10 cellular contexts compared by ENCODE assay signal in genomic region chr2:232698552-232699091, GRCh38. TPM values are rescaled to one million over a fixed set of nuclear protein-coding genes. Genes with fewer than 3 reads are reported as not detected.
A peak's percentile ranks its signal among the peaks of the same experiment; 100 is the strongest.
DNase-seq lines count a peak whose midpoint lies in the region; ATAC-seq and TF ChIP-seq lines count a peak whose summit lies in the region.
"Had no signal": no experiment of that assay in that cellular context is flagged by ENCODE, and none has a peak within 500 bp of the region (broad histone marks: within the 10 kb centered on the region; RNA-seq: fewer than 3 reads in every experiment).

No MANE protein-coding gene starts in this region.

- H3K36me3 ChIP-seq in ACC112 (ENCODE audit: insufficient read depth, low read length), result peaks cover 2% of the 10 kb centered on the region; the same call in 1 of the 2 replicates
- peaks cover 3% of the 10 kb centered on the region for H3K36me3 ChIP-seq in brain microvascular endothelial cell (replicated peaks)
- H3K36me3 ChIP-seq in effector memory CD4-positive, alpha-beta T cell (ENCODE audit: control insufficient read depth, insufficient read depth, low read length), result no peaks in the 10 kb centered on the region

- ATAC-seq in HG03439 (IDR thresholded peaks at IDR 0.05; ENCODE audit: unreplicated experiment) (no peak), esophagus mucosa (no peak)
- ATAC-seq: mucosa of descending colon had no signal

- DNase-seq in HL-60 (ENCODE audit: low read depth in 1 of 2, low spot score in 1 of 2) (no peak), brain microvascular endothelial cell (no peak), mesothelial cell of epicardium (ENCODE audit: low spot score in 2 of 2, unreplicated experiment in 2 of 2) (no peak), NOMO-1 treated with DMSO at 0.1 percent for 48 hours (lab: John Stamatoyannopoulos, UW; ENCODE audit: unreplicated experiment) (no peak)
- no peak for DNase-seq in effector memory CD4-positive, alpha-beta T cell
- DNase-seq: activated CD4-positive, alpha-beta T cell treated with anti-CD3 and anti-CD28 coated beads for 1 hour; mucosa of descending colon had no signal

- in situ Hi-C loops in brain microvascular endothelial cell (cut with HindIII; ENCODE audit: low pct_ligation_motif_present, low sequenced_read_pairs), result no loop called here

- TF ChIP-seq CTCF in HL-60 (IDR thresholded peaks at IDR 0.05; ENCODE audit: insufficient read depth, low read length) (no peak), brain microvascular endothelial cell (IDR thresholded peaks at IDR 0.05; ENCODE audit: low read depth, low read length, missing control alignments) (no peak), mesothelial cell of epicardium (IDR thresholded peaks at IDR 0.05; ENCODE audit: unreplicated experiment) (no peak)

- peaks cover 7% of the 10 kb centered on the region for H3K36me3 Mint-ChIP-seq in mesothelial cell of epicardium

- H3K4me1 ChIP-seq in ACC112 (ENCODE audit: control insufficient read depth, insufficient read depth, low read length, unreplicated experiment), result peaks cover 26% of the 10 kb centered on the region
- peaks cover 14% of the 10 kb centered on the region for H3K4me1 ChIP-seq in effector memory CD4-positive, alpha-beta T cell (ENCODE audit: control insufficient read depth, insufficient read depth, low read length, poor library complexity, severe bottlenecking)

- peak overlapping the region; percentile 96 for H3K4me3 Mint-ChIP-seq in mesothelial cell of epicardium

- no peaks in the 10 kb centered on the region for H3K27me3 ChIP-seq in ACC112 (ENCODE audit: insufficient read depth, low read length)
- H3K27me3 ChIP-seq in HL-60 (ENCODE audit: insufficient read depth, poor library complexity, severe bottlenecking), result no peaks in the 10 kb centered on the region
- no peaks in the 10 kb centered on the region for H3K27me3 ChIP-seq in brain microvascular endothelial cell (replicated peaks)
- no peaks in the 10 kb centered on the region for H3K27me3 ChIP-seq in effector memory CD4-positive, alpha-beta T cell (replicated peaks; ENCODE audit: control insufficient read depth, insufficient read depth, low read length, poor library complexity, severe bottlenecking)

- no peak overlapping the region for H2AFZ ChIP-seq in ACC112 (ENCODE audit: low read length, unreplicated experiment)

- peaks cover 33% of the 10 kb centered on the region for H3K4me1 Mint-ChIP-seq in mesothelial cell of epicardium

- no peaks in the 10 kb centered on the region for H3K27me3 Mint-ChIP-seq in mesothelial cell of epicardium (ENCODE audit: low read depth)

- peak overlapping the region; percentile 98 for H3K27ac Mint-ChIP-seq in mesothelial cell of epicardium

- H3K9me3 Mint-ChIP-seq in mesothelial cell of epicardium, result peaks cover 7% of the 10 kb centered on the region

- H3K79me2 ChIP-seq in ACC112 (ENCODE audit: control insufficient read depth, insufficient read depth, low read length, unreplicated experiment), result peaks cover 60% of the 10 kb centered on the region

- H3K4me3 ChIP-seq in ACC112 (ENCODE audit: low read depth, low read length) (peak overlapping the region; percentile 83), HL-60 (replicated peaks; ENCODE audit: insufficient read depth, low read length) (peak overlapping the region; percentile 89), brain microvascular endothelial cell (ENCODE audit: low read depth, low read length) (peak overlapping the region; percentile 98)
- no peak overlapping the region for H3K4me3 ChIP-seq in effector memory CD4-positive, alpha-beta T cell (ENCODE audit: insufficient read depth, low read depth, low read length, poor library complexity, severe bottlenecking)

- H3K27ac ChIP-seq in ACC112 (ENCODE audit: low read depth, low read length) (no peak overlapping the region; the same call in 1 of the 2 replicates), HL-60 (replicated peaks) (peak overlapping the region; percentile 76; the same call in 1 of the 2 replicates), brain microvascular endothelial cell (no peak overlapping the region)
- no peak overlapping the region for H3K27ac ChIP-seq in effector memory CD4-positive, alpha-beta T cell (ENCODE audit: insufficient read depth, low read length, poor library complexity, severe bottlenecking)

- no peaks in the 10 kb centered on the region for H3K9me3 ChIP-seq in effector memory CD4-positive, alpha-beta T cell (ENCODE audit: control insufficient read depth, low read length)
- H3K9me3 ChIP-seq: mucosa of descending colon had no signal

RNA-seq across cellular contexts. Expression of gene GIGYF2, which starts 1.5 kb away (rescaled TPM):
- total RNA-seq in mesothelial cell of epicardium (75.3 to 78.8 TPM (median 76.9 TPM) in 3 replicates), esophagus mucosa (31.7 TPM)
